Comparison of ENCODE assay signal across 8 cellular contexts in genomic region chr19:15222738-15223648, GRCh38. TPM values are rescaled to one million over a fixed set of nuclear protein-coding genes. Genes with fewer than 3 reads are reported as not detected.
DNase-seq lines count a peak whose midpoint lies in the region; ATAC-seq and TF ChIP-seq lines count a peak whose summit lies in the region.

No MANE protein-coding gene starts in this region.

- intact Hi-C loops in Panc1 (cut with micrococcal nuclease; ENCODE audit: unreplicated experiment), result no loop called here
- intact Hi-C loops in esophagus squamous epithelium (cut with DNase I), result no loop called here

- POLR2A ChIA-PET in Panc1 (lab: Charles Lee), result no interaction called here

- WGBS in esophagus squamous epithelium, 2 donors, result 2 to 3% methylated on average over 34 of the region's 48 CpGs

- H3K36me3 ChIP-seq in Panc1 (ENCODE audit: control insufficient read depth, insufficient read depth, low read length), result no peaks in the 10 kb centered on the region
- H3K36me3 ChIP-seq in esophagus squamous epithelium, result peaks cover 0 to 14% (median 0%) of the 10 kb centered on the region in 3 donors
- H3K36me3 ChIP-seq in muscle layer of colon (ENCODE audit: insufficient read depth, low read length), result no peaks in the 10 kb centered on the region

- H3K9me3 ChIP-seq in Panc1 (ENCODE audit: control insufficient read depth, insufficient read depth, low read depth, low read length), result no peaks in the 10 kb centered on the region
- H3K9me3 ChIP-seq in esophagus squamous epithelium, result no peaks in the 10 kb centered on the region
- H3K9me3 ChIP-seq in muscle layer of colon (ENCODE audit: low read length), result no peaks in the 10 kb centered on the region

- BruUV-seq in Panc1 (replicated peaks; lab: Mats Ljungman, UMichigan), result no TSS peak

- peak overlapping the region; percentile 39 for H3K9ac ChIP-seq in muscle layer of colon (ENCODE audit: low read length)

- in situ Hi-C loops in KBM-7 (cut with MboI; ENCODE audit: low pct_unique_long_range_greater_than_20kb, low sequenced_read_pairs), result no loop called here
- in situ Hi-C loops in Panc1 (cut with HindIII; ENCODE audit: low pct_unique_long_range_greater_than_20kb, low sequenced_read_pairs), result no loop called here

- H3K4me1 ChIP-seq in Panc1 (ENCODE audit: control insufficient read depth, insufficient read depth, low read length) (peaks cover 6% of the 10 kb centered on the region), esophagus squamous epithelium (peaks cover 13 to 32% (median 14%) of the 10 kb centered on the region in 3 donors), muscle layer of colon (ENCODE audit: insufficient read depth, low read length) (peaks cover 6% of the 10 kb centered on the region)

- ATAC-seq in GM21381 (IDR thresholded peaks at IDR 0.05; ENCODE audit: unreplicated experiment) (peak; percentile 83), Panc1 (peak; percentile 97)

- DNase-seq in C1 segment of cervical spinal cord (lab: John Stamatoyannopoulos, UW) (peak; percentile 28 to 87 (median 78)), KBM-7 (peak; percentile 93), Panc1 (ENCODE audit: low read depth, low spot score) (peak; percentile 24), activated T-helper 1 cell treated with Interleukin-2 at 50 U/mL for 16 hours (ENCODE audit: low read depth) (peak; percentile 46), esophagus squamous epithelium (lab: John Stamatoyannopoulos, UW) (no peak)
- DNase-seq in stimulated activated CD8-positive, alpha-beta memory T cell treated with anti-CD3 and anti-CD28 coated beads, Interleukin-4, amount 100 ng/mL, for 48 hours, result peak; percentile 83

- CTCF ChIA-PET in Panc1 (lab: Charles Lee), result no interaction called here

- H3K27ac ChIP-seq in Panc1 (ENCODE audit: low read length), result peak overlapping the region; percentile 65
- peak overlapping the region; percentile 54 to 79 (median 74) for H3K27ac ChIP-seq in esophagus squamous epithelium
- H3K27ac ChIP-seq in muscle layer of colon (ENCODE audit: low read depth, low read length), result peak overlapping the region; percentile 45

- TF ChIP-seq CTCF in Panc1 (IDR thresholded peaks at IDR 0.05) (no peak), esophagus squamous epithelium (IDR thresholded peaks at IDR 0.05) (no peak)

- H3K27me3 ChIP-seq in Panc1 (ENCODE audit: control insufficient read depth, insufficient read depth, low read length) (no peaks in the 10 kb centered on the region), esophagus squamous epithelium (no peaks in the 10 kb centered on the region), muscle layer of colon (ENCODE audit: control insufficient read depth in 1 of 2, insufficient read depth in 2 of 2, low read length in 2 of 2) (no peaks in the 10 kb centered on the region)

- no peak for TF ChIP-seq POLR2A in esophagus squamous epithelium (IDR thresholded peaks at IDR 0.05)

- H3K4me3 ChIP-seq in Panc1 (ENCODE audit: low read depth in 2 of 2, low read length in 2 of 2) (peak overlapping the region; percentile 54 to 56), esophagus squamous epithelium (peak overlapping the region; percentile 37 to 77 (median 58)), muscle layer of colon (ENCODE audit: low read depth in 1 of 2, low read length in 2 of 2) (peak overlapping the region; percentile 62 to 76)

RNA-seq across cellular contexts. Expression of gene EPHX3, which starts 9.3 kb away (rescaled TPM):
- 0.31 TPM for total RNA-seq in Panc1 (2021; ENCODE audit: unreplicated experiment)
- 0.17 TPM for polyA plus RNA-seq in Panc1 (2012; ENCODE audit: insufficient read length)
- total RNA-seq in esophagus squamous epithelium, result 10 to 100 TPM; 18.7 to 93.0 (median 48.9) TPM

RNA-seq across cellular contexts. Expression of gene NOTCH3, which starts 22.2 kb away (rescaled TPM):
- total RNA-seq in Panc1 (2021; ENCODE audit: unreplicated experiment), result 5.3 TPM
- 20.8 TPM for polyA plus RNA-seq in Panc1 (2012; ENCODE audit: insufficient read length)
- total RNA-seq in esophagus squamous epithelium, result 100 to 1,000 TPM in 3 of 4 donors, 10 to 100 TPM in 1; 95.6 to 278 (median 122) TPM

Comparison
In these comparisons a context has a peak if more than half of its experiments do, and no peak if none do; other contexts are left out.
1. RNA of gene EPHX3, which starts 9.3 kb away (total RNA-seq): 18.7 to 93.0 TPM in esophagus squamous epithelium; 0.31 TPM in Panc1 (single experiment); every median in the first group is over 10 times any median in the second.
2. RNA of gene NOTCH3, which starts 22.2 kb away (total RNA-seq): 95.6 to 278 TPM in esophagus squamous epithelium; 5.3 TPM in Panc1 (single experiment); every median in the first group is over 10 times any median in the second.
3. Peak in every context shown above with its lines, with median percentiles within 50 percentile points of each other: H3K27ac ChIP-seq and H3K4me3 ChIP-seq.